8 cellular contexts compared by ENCODE assay signal in genomic region chr14:58427289-58428010, GRCh38.
DNase-seq lines count a peak whose midpoint lies in the region; ATAC-seq and TF ChIP-seq lines count a peak whose summit lies in the region.

Gene KIAA0586 (plus strand): TSS chr14:58427719. CDS start chr14:58428265, 546 bp downstream.
A gene with protein sequence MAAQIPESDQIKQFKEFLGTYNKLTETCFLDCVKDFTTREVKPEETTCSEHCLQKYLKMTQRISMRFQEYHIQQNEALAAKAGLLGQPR (minus strand): TSS chr14:58427531. CDS start chr14:58411945, 15,586 bp downstream.

- peak; percentile 98 for DNase-seq in AG09319 (ENCODE audit: extremely low read depth, low read depth)
- peak; percentile 97 for DNase-seq in NCI-H446 treated with DMSO at 0.1 percent for 48 hours (lab: John Stamatoyannopoulos, UW)
- peak; percentile 98 for DNase-seq in cerebellar cortex (ENCODE audit: low spot score)
- DNase-seq in islet precursor cell, result peak; percentile 98
- DNase-seq in stimulated activated CD4-positive, alpha-beta T cell treated with anti-CD3 and anti-CD28 coated beads, Interleukin-12 subunit alpha, Interleukin-12 subunit beta, amount 100 ng/mL, for 48 hours (ENCODE audit: low read depth in 2 of 3, low spot score in 1 of 3), result peak; percentile 93 to 95 (median 94)

- peak; percentile 90 for ATAC-seq in GM19035 (IDR thresholded peaks at IDR 0.05; ENCODE audit: unreplicated experiment)
- ATAC-seq in HG03354 (IDR thresholded peaks at IDR 0.05; ENCODE audit: poor library complexity, severe bottlenecking, unreplicated experiment), result peak; percentile 93
- ATAC-seq in activated CD4-positive, CD25-positive, alpha-beta regulatory T cell treated with anti-CD3 and anti-CD28 coated beads, Interleukin-2, amount 50 U/mL, for 24 hours, result peak; percentile 74 to 77

- no peak for TF ChIP-seq CTCF in AG09319 (IDR thresholded peaks at IDR 0.05; ENCODE audit: low read depth, low read length)

Comparison
In these comparisons a context has a peak if more than half of its experiments do, and no peak if none do; other contexts are left out.
1. Peak in every context shown above with its lines: DNase-seq and ATAC-seq.